ENCODE assay signal across 19 cellular contexts in genomic region chr19:44683434-44684210, GRCh38. TPM values are rescaled to one million over a fixed set of nuclear protein-coding genes. Genes with fewer than 3 reads are reported as not detected.
DNase-seq lines count a peak whose midpoint lies in the region; ATAC-seq, FAIRE-seq and TF ChIP-seq lines count a peak whose summit lies in the region.
"Had no signal": no experiment of that assay in that cellular context is flagged by ENCODE, and none has a peak within 500 bp of the region (broad histone marks: within the 10 kb centered on the region; RNA-seq: fewer than 3 reads in every experiment).

No MANE protein-coding gene starts in this region.

- ATAC-seq in HepG2 (peak; percentile 20; the same call in 1 of the 3 replicates), GM19397 (IDR thresholded peaks at IDR 0.05; ENCODE audit: unreplicated experiment) (no peak)
- peak; percentile 21 for ATAC-seq in stimulated activated effector memory CD8-positive, alpha-beta T cell treated with anti-CD3 and anti-CD28 coated beads, Interleukin-12 subunit alpha, Interleukin-12 subunit beta, amount 100 ng/mL, for 72 hours
- ATAC-seq: PC-3, Right ventricle myocardium inferior had no signal

- no peaks in the 10 kb centered on the region for H3K36me3 Mint-ChIP-seq in stimulated activated effector memory CD8-positive, alpha-beta T cell treated with anti-CD3 and anti-CD28 coated beads, Interleukin-12 subunit alpha, Interleukin-12 subunit beta, amount 100 ng/mL, for 72 hours

- H3K4me1 Mint-ChIP-seq in stimulated activated effector memory CD8-positive, alpha-beta T cell treated with anti-CD3 and anti-CD28 coated beads, Interleukin-12 subunit alpha, Interleukin-12 subunit beta, amount 100 ng/mL, for 72 hours, result peaks cover 6% of the 10 kb centered on the region

- POLR2A ChIA-PET in RWPE1 (lab: Yijun Ruan, JAX; ENCODE audit: low non-redundant PET) (no interaction called here), HepG2 (lab: Yijun Ruan, JAX) (no interaction called here)

- H3K27me3 ChIP-seq in H7 (ENCODE audit: control insufficient read depth, insufficient read depth, low read length), result no peaks in the 10 kb centered on the region
- H3K27me3 ChIP-seq in HepG2 (ENCODE audit: control insufficient read depth in 1 of 2, insufficient read depth in 2 of 2, low read length in 2 of 2), result no peaks in the 10 kb centered on the region

- intact Hi-C loops in HepG2 (cut with micrococcal nuclease; ENCODE audit: unreplicated experiment), result no loop called here

- TF ChIP-seq CTCF in RWPE1 (conservative IDR thresholded peaks at IDR 0.05; ENCODE audit: low read depth), result no peak
- peak; percentile 15; the same call in 1 of the 2 replicates for TF ChIP-seq CTCF in HepG2 (CRISPR knock-in tag; IDR thresholded peaks at IDR 0.05)
- no peak for TF ChIP-seq CTCF in GM10266 (IDR thresholded peaks at IDR 0.05; ENCODE audit: control insufficient read depth, insufficient read depth, low read depth, missing control alignments)

- no peak overlapping the region for H3K4me3 Mint-ChIP-seq in stimulated activated effector memory CD8-positive, alpha-beta T cell treated with anti-CD3 and anti-CD28 coated beads, Interleukin-12 subunit alpha, Interleukin-12 subunit beta, amount 100 ng/mL, for 72 hours

- no peak overlapping the region for H2AFZ ChIP-seq in HepG2 (ENCODE audit: low read length)

- peaks cover 17% of the 10 kb centered on the region for H3K4me1 ChIP-seq in HepG2 (ENCODE audit: insufficient read depth, low read length)

- H3K27ac ChIP-seq in RWPE1 (peak overlapping the region; percentile 80), HepG2 (ENCODE audit: extremely low read length, insufficient read depth, low read length) (no peak overlapping the region)

- H3K79me2 ChIP-seq in HepG2 (ENCODE audit: insufficient read depth, low read length), result no peaks in the 10 kb centered on the region

- no peak for FAIRE-seq in HepG2 (lab: Jason Lieb, UNC)
- FAIRE-seq: H54 had no signal

- 85% methylated on average over 5 of the region's 9 CpGs for WGBS in HepG2 (ENCODE audit: low lambda C conversion rate)

- no peak overlapping the region for H3K4me2 ChIP-seq in HepG2 (ENCODE audit: low read depth, low read length)

- in situ Hi-C loops in HepG2 (cut with HindIII; ENCODE audit: extremely low pct_ligation_motif_present, low pct_unique_long_range_greater_than_20kb), result no loop called here

- no peak overlapping the region for H3K27ac Mint-ChIP-seq in stimulated activated effector memory CD8-positive, alpha-beta T cell treated with anti-CD3 and anti-CD28 coated beads, Interleukin-12 subunit alpha, Interleukin-12 subunit beta, amount 100 ng/mL, for 72 hours

- DNase-seq in H7 (peak; percentile 28), RWPE1 (ENCODE audit: low spot score) (no peak), HepG2 (ENCODE audit: low spot score) (no peak), NOMO-1 treated with DMSO at 0.1 percent for 48 hours (lab: John Stamatoyannopoulos, UW; ENCODE audit: unreplicated experiment) (no peak), GM10266 (ENCODE audit: extremely low spot score) (no peak), NCI-H2081 treated with DMSO at 0.1 percent for 48 hours (lab: John Stamatoyannopoulos, UW) (no peak)
- no peak for DNase-seq in stimulated activated effector memory CD8-positive, alpha-beta T cell treated with anti-CD3 and anti-CD28 coated beads, Interleukin-12 subunit alpha, Interleukin-12 subunit beta, amount 100 ng/mL, for 72 hours (ENCODE audit: low spot score in 2 of 2)
- DNase-seq: NCI-H1417 treated with DMSO at 0.1 percent for 48 hours; NCI-H1930; NCI-H2171; NCI-H446; NCI-H69; NK-92 treated with Interleukin-12 subunit alpha and Interleukin-12 subunit beta, amount 100 ng/mL, for 24 hours; PC-3 had no signal

- BruUV-seq in HepG2 (replicated peaks; lab: Mats Ljungman, UMichigan), result no TSS peak

- no peaks in the 10 kb centered on the region for H4K20me1 ChIP-seq in HepG2 (ENCODE audit: insufficient read depth, low read length)

- TF ChIP-seq RAD21 in HepG2 (CRISPR knock-in tag; IDR thresholded peaks at IDR 0.05), result no peak

- no peaks in the 10 kb centered on the region for H3K36me3 ChIP-seq in H7 (replicated peaks; ENCODE audit: control insufficient read depth, insufficient read depth, low read length)
- peaks cover 0 to 1% of the 10 kb centered on the region in 2 experiments; a peak in 1 of 5 replicates for H3K36me3 ChIP-seq in HepG2 (replicated peaks in 1 of 2; ENCODE audit: control insufficient read depth in 1 of 2, insufficient read depth in 2 of 2, low read length in 2 of 2)

- H3K9me3 ChIP-seq in HepG2 (ENCODE audit: low read length), result no peaks in the 10 kb centered on the region

- CTCF ChIA-PET in RWPE1 (lab: Yijun Ruan, JAX) (interaction anchor here (0.7 kb wide), 1 partner anchor 113 kb away, joined by 3 read pairs; no protein-coding TSS in a partner anchor), HepG2 (lab: Yijun Ruan, JAX; ENCODE audit: low intra/inter-chr PET ratio, low total read pairs) (no interaction called here)

- H3K4me3 ChIP-seq in H7 (ENCODE audit: insufficient read depth, low read depth, low read length) (no peak overlapping the region), HepG2 (replicated peaks in 1 of 3; ENCODE audit: insufficient read depth in 1 of 3, low read depth in 2 of 3, low read length in 3 of 3) (no peak overlapping the region)

- TF ChIP-seq EP300 in HepG2 (IDR thresholded peaks at IDR 0.05; ENCODE audit: low read depth in 2 of 2, low read length in 2 of 2) (no peak), HepG2 (CRISPR knock-in tag; IDR thresholded peaks at IDR 0.05; ENCODE audit: borderline replicate concordance) (no peak)

- TF ChIP-seq POLR2A in HepG2 (IDR thresholded peaks at IDR 0.05; ENCODE audit: insufficient read depth in 1 of 2, low read depth in 2 of 2, low read length in 2 of 2), result no peak

- H3K9ac ChIP-seq in HepG2 (ENCODE audit: insufficient read depth, low read depth, low read length), result no peak overlapping the region

- no peaks in the 10 kb centered on the region for H3K9me3 Mint-ChIP-seq in stimulated activated effector memory CD8-positive, alpha-beta T cell treated with anti-CD3 and anti-CD28 coated beads, Interleukin-12 subunit alpha, Interleukin-12 subunit beta, amount 100 ng/mL, for 72 hours

RNA-seq across cellular contexts. Expression of gene CEACAM19, which starts 12.3 kb away (rescaled TPM):
- 0.17 and 1.1 TPM in 2 replicates for total RNA-seq in H7 (2014; rRNA removed; shearing (Covaris generic))
- 0.66 and 1.3 TPM in 2 replicates for total RNA-seq in HepG2 (2016; rRNA removed; fragmentation: Illumina TruSeq; extraction: Trizol)
- total RNA-seq in HepG2 (2016; cell fraction: cytosol; rRNA removed; fragmentation: Illumina TruSeq; extraction: Trizol; ENCODE audit: low read depth), result 0.18 and 0.30 TPM in 2 replicates
- total RNA-seq in HepG2 (2016; cell fraction: insoluble cytoplasmic fraction; rRNA removed; fragmentation: Illumina TruSeq; extraction: Trizol), result 0.22 and 1.3 TPM in 2 replicates
- 0.38 and 0.65 TPM in 2 replicates for total RNA-seq in HepG2 (2016; cell fraction: membrane; rRNA removed; fragmentation: Illumina TruSeq; extraction: Trizol)
- 2.7 and 2.8 TPM in 2 replicates for total RNA-seq in HepG2 (2016; cell fraction: nucleus; rRNA removed; fragmentation: Illumina TruSeq; extraction: Trizol)
- polyA plus RNA-seq in HepG2 (2011; rRNA removed), result 4.0 and 6.3 TPM in 2 replicates
- polyA plus RNA-seq in HepG2 (2011; cell fraction: cytosol; rRNA removed), result 1.3 and 1.5 TPM in 2 replicates
- 16.3 and 18.1 TPM in 2 replicates for polyA plus RNA-seq in HepG2 (2011; cell fraction: nucleus; rRNA removed)
- polyA plus RNA-seq in HepG2 (2012), result 4.6 and 6.9 TPM in 2 replicates
- 0.32 and 0.38 TPM in 2 replicates for polyA plus RNA-seq in HepG2 (2016; cell fraction: cytosol; fragmentation: Illumina TruSeq; extraction: Trizol; ENCODE audit: low read depth)
- 0.47 and 0.99 TPM in 2 replicates for polyA plus RNA-seq in HepG2 (2016; cell fraction: insoluble cytoplasmic fraction; fragmentation: Illumina TruSeq; extraction: Trizol; ENCODE audit: low read depth)
- polyA plus RNA-seq in HepG2 (2016; cell fraction: membrane; fragmentation: Illumina TruSeq; extraction: Trizol; ENCODE audit: low read depth), result 0.88 and 0.98 TPM in 2 replicates
- 11.9 and 13.8 TPM in 2 replicates for polyA plus RNA-seq in HepG2 (2016; cell fraction: nucleus; fragmentation: Illumina TruSeq; extraction: Trizol; ENCODE audit: insufficient read depth, low read depth)
- 6.6 and 9.0 TPM in 2 replicates for polyA minus RNA-seq in HepG2 (2011; rRNA and poly(A)+ RNA removed; ENCODE audit: low replicate concordance)
- 0.59 and 0.88 TPM in 2 replicates for polyA minus RNA-seq in HepG2 (2011; cell fraction: cytosol; rRNA and poly(A)+ RNA removed)
- 11.7 and 11.8 TPM in 2 replicates for polyA minus RNA-seq in HepG2 (2011; cell fraction: nucleus; rRNA and poly(A)+ RNA removed)
- polyA plus RNA-seq: CD14-positive monocyte had no signal

RNA-seq across cellular contexts. Expression of gene CEACAM16, which starts 15.3 kb away (rescaled TPM):
- total RNA-seq in H7 (2014; rRNA removed; shearing (Covaris generic)), result not detected in 2 replicates
- total RNA-seq in HepG2 (2016; rRNA removed; fragmentation: Illumina TruSeq; extraction: Trizol), result not detected in 2 replicates
- total RNA-seq in HepG2 (2016; cell fraction: cytosol; rRNA removed; fragmentation: Illumina TruSeq; extraction: Trizol; ENCODE audit: low read depth), result not detected in 2 replicates
- total RNA-seq in HepG2 (2016; cell fraction: insoluble cytoplasmic fraction; rRNA removed; fragmentation: Illumina TruSeq; extraction: Trizol), result not detected in 2 replicates
- not detected in 2 replicates for total RNA-seq in HepG2 (2016; cell fraction: membrane; rRNA removed; fragmentation: Illumina TruSeq; extraction: Trizol)
- total RNA-seq in HepG2 (2016; cell fraction: nucleus; rRNA removed; fragmentation: Illumina TruSeq; extraction: Trizol), result not detected in 2 replicates
- not detected in 2 replicates for polyA plus RNA-seq in HepG2 (2011; rRNA removed)
- polyA plus RNA-seq in HepG2 (2011; cell fraction: cytosol; rRNA removed), result not detected in 2 replicates
- not detected in 2 replicates for polyA plus RNA-seq in HepG2 (2011; cell fraction: nucleus; rRNA removed)
- not detected in 2 replicates for polyA plus RNA-seq in HepG2 (2012)
- not detected in 2 replicates for polyA plus RNA-seq in HepG2 (2016; cell fraction: cytosol; fragmentation: Illumina TruSeq; extraction: Trizol; ENCODE audit: low read depth)
- not detected in 2 replicates for polyA plus RNA-seq in HepG2 (2016; cell fraction: insoluble cytoplasmic fraction; fragmentation: Illumina TruSeq; extraction: Trizol; ENCODE audit: low read depth)
- not detected in 2 replicates for polyA plus RNA-seq in HepG2 (2016; cell fraction: membrane; fragmentation: Illumina TruSeq; extraction: Trizol; ENCODE audit: low read depth)
- polyA plus RNA-seq in HepG2 (2016; cell fraction: nucleus; fragmentation: Illumina TruSeq; extraction: Trizol; ENCODE audit: insufficient read depth, low read depth), result not detected in 2 replicates
- polyA minus RNA-seq in HepG2 (2011; rRNA and poly(A)+ RNA removed; ENCODE audit: low replicate concordance), result not detected in 2 replicates
- not detected in 2 replicates for polyA minus RNA-seq in HepG2 (2011; cell fraction: cytosol; rRNA and poly(A)+ RNA removed)
- not detected in 2 replicates for polyA minus RNA-seq in HepG2 (2011; cell fraction: nucleus; rRNA and poly(A)+ RNA removed)
- total RNA-seq: A673, PC-3, Right ventricle myocardium inferior had no signal
- polyA plus RNA-seq: CD14-positive monocyte had no signal

RNA-seq across cellular contexts. Expression of gene PVR, which starts 39.9 kb away (rescaled TPM):
- 42.3 and 49.0 TPM in 2 replicates for total RNA-seq in H7 (2014; rRNA removed; shearing (Covaris generic))
- total RNA-seq in HepG2 (2016; rRNA removed; fragmentation: Illumina TruSeq; extraction: Trizol), result 18.4 and 43.4 TPM in 2 replicates
- 5.4 and 5.5 TPM in 2 replicates for total RNA-seq in HepG2 (2016; cell fraction: cytosol; rRNA removed; fragmentation: Illumina TruSeq; extraction: Trizol; ENCODE audit: low read depth)
- 16.1 and 39.6 TPM in 2 replicates for total RNA-seq in HepG2 (2016; cell fraction: insoluble cytoplasmic fraction; rRNA removed; fragmentation: Illumina TruSeq; extraction: Trizol)
- total RNA-seq in HepG2 (2016; cell fraction: membrane; rRNA removed; fragmentation: Illumina TruSeq; extraction: Trizol), result 18.0 and 18.1 TPM in 2 replicates
- 37.4 and 45.5 TPM in 2 replicates for total RNA-seq in HepG2 (2016; cell fraction: nucleus; rRNA removed; fragmentation: Illumina TruSeq; extraction: Trizol)
- polyA plus RNA-seq in HepG2 (2011; rRNA removed), result 46.6 and 59.5 TPM in 2 replicates
- 53.0 and 55.6 TPM in 2 replicates for polyA plus RNA-seq in HepG2 (2011; cell fraction: cytosol; rRNA removed)
- polyA plus RNA-seq in HepG2 (2011; cell fraction: nucleus; rRNA removed), result 60.5 and 72.7 TPM in 2 replicates
- 26.0 and 35.8 TPM in 2 replicates for polyA plus RNA-seq in HepG2 (2012)
- polyA plus RNA-seq in HepG2 (2016; cell fraction: cytosol; fragmentation: Illumina TruSeq; extraction: Trizol; ENCODE audit: low read depth), result 4.1 and 4.5 TPM in 2 replicates
- polyA plus RNA-seq in HepG2 (2016; cell fraction: insoluble cytoplasmic fraction; fragmentation: Illumina TruSeq; extraction: Trizol; ENCODE audit: low read depth), result 14.1 and 16.5 TPM in 2 replicates
- 9.4 and 9.9 TPM in 2 replicates for polyA plus RNA-seq in HepG2 (2016; cell fraction: membrane; fragmentation: Illumina TruSeq; extraction: Trizol; ENCODE audit: low read depth)
- 59.3 and 60.4 TPM in 2 replicates for polyA plus RNA-seq in HepG2 (2016; cell fraction: nucleus; fragmentation: Illumina TruSeq; extraction: Trizol; ENCODE audit: insufficient read depth, low read depth)
- 69.1 and 105 TPM in 2 replicates for polyA minus RNA-seq in HepG2 (2011; rRNA and poly(A)+ RNA removed; ENCODE audit: low replicate concordance)
- 34.7 and 43.2 TPM in 2 replicates for polyA minus RNA-seq in HepG2 (2011; cell fraction: cytosol; rRNA and poly(A)+ RNA removed)
- 56.0 and 67.4 TPM in 2 replicates for polyA minus RNA-seq in HepG2 (2011; cell fraction: nucleus; rRNA and poly(A)+ RNA removed)
